In the genomic region with DNA sequence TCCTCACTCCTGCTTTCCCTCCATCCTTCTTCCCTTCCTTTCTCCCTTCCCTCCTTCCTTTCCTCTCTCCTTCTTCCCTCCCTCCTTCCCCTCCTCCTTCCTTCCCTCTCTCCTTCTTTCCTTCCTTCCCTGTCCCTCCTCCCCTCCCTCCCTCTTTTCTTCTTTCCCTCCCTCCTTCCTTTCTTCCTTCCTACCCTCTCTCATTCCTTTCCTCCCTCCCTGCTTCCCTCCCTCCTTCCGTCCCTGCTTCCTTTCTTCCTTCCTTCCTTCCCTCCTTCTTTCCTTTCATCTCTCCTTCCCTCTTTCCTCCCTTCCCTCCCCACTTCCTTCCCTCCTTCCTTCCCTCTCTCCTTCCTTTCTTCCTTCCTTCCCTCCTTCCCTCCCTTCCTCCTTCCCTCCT, we compare ENCODE assay signal across 2 cellular contexts.
TF ChIP-seq lines count a peak whose summit lies in the region.

No MANE protein-coding gene starts in this region.

TF ChIP-seq in HEK293, 187 proteins besides CTCF, POLR2A, EP300 and RAD21 (continues in another document):
- TF ChIP-seq, protein P1, sequence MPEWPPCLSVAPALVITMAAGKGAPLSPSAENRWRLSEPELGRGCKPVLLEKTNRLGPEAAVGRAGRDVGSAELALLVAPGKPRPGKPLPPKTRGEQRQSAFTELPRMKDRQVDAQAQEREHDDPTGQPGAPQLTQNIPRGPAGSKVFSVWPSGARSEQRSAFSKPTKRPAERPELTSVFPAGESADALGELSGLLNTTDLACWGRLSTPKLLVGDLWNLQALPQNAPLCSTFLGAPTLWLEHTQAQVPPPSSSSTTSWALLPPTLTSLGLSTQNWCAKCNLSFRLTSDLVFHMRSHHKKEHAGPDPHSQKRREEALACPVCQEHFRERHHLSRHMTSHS (tag by site-specific recombination; IDR thresholded peaks at IDR 0.05), result no peak
- no peak for TF ChIP-seq ZNF510 (tag by site-specific recombination; IDR thresholded peaks at IDR 0.05; ENCODE audit: insufficient replicate concordance)
- TF ChIP-seq, protein P2, sequence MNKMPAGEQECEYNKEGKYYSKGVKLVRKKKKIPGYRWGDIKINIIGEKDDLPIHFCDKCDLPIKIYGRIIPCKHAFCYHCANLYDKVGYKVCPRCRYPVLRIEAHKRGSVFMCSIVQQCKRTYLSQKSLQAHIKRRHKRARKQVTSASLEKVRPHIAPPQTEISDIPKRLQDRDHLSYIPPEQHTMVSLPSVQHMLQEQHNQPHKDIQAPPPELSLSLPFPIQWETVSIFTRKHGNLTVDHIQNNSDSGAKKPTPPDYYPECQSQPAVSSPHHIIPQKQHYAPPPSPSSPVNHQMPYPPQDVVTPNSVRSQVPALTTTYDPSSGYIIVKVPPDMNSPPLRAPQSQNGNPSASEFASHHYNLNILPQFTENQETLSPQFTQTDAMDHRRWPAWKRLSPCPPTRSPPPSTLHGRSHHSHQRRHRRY (tag by site-specific recombination; IDR thresholded peaks at IDR 0.05), result peak; percentile 17; the same call in 1 of the 2 replicates
- 0 out of 2 replicates have a peak, but pooled peaks have one; percentile 24 for TF ChIP-seq ZNF776 (tag by site-specific recombination; IDR thresholded peaks at IDR 0.05; ENCODE audit: borderline replicate concordance)
- TF ChIP-seq, protein P3, sequence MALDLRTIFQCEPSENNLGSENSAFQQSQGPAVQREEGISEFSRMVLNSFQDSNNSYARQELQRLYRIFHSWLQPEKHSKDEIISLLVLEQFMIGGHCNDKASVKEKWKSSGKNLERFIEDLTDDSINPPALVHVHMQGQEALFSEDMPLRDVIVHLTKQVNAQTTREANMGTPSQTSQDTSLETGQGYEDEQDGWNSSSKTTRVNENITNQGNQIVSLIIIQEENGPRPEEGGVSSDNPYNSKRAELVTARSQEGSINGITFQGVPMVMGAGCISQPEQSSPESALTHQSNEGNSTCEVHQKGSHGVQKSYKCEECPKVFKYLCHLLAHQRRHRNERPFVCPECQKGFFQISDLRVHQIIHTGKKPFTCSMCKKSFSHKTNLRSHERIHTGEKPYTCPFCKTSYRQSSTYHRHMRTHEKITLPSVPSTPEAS (tag by site-specific recombination; IDR thresholded peaks at IDR 0.05), result no peak
- TF ChIP-seq ZNF24 (tag by site-specific recombination; IDR thresholded peaks at IDR 0.05), result no peak
- TF ChIP-seq, protein P4, sequence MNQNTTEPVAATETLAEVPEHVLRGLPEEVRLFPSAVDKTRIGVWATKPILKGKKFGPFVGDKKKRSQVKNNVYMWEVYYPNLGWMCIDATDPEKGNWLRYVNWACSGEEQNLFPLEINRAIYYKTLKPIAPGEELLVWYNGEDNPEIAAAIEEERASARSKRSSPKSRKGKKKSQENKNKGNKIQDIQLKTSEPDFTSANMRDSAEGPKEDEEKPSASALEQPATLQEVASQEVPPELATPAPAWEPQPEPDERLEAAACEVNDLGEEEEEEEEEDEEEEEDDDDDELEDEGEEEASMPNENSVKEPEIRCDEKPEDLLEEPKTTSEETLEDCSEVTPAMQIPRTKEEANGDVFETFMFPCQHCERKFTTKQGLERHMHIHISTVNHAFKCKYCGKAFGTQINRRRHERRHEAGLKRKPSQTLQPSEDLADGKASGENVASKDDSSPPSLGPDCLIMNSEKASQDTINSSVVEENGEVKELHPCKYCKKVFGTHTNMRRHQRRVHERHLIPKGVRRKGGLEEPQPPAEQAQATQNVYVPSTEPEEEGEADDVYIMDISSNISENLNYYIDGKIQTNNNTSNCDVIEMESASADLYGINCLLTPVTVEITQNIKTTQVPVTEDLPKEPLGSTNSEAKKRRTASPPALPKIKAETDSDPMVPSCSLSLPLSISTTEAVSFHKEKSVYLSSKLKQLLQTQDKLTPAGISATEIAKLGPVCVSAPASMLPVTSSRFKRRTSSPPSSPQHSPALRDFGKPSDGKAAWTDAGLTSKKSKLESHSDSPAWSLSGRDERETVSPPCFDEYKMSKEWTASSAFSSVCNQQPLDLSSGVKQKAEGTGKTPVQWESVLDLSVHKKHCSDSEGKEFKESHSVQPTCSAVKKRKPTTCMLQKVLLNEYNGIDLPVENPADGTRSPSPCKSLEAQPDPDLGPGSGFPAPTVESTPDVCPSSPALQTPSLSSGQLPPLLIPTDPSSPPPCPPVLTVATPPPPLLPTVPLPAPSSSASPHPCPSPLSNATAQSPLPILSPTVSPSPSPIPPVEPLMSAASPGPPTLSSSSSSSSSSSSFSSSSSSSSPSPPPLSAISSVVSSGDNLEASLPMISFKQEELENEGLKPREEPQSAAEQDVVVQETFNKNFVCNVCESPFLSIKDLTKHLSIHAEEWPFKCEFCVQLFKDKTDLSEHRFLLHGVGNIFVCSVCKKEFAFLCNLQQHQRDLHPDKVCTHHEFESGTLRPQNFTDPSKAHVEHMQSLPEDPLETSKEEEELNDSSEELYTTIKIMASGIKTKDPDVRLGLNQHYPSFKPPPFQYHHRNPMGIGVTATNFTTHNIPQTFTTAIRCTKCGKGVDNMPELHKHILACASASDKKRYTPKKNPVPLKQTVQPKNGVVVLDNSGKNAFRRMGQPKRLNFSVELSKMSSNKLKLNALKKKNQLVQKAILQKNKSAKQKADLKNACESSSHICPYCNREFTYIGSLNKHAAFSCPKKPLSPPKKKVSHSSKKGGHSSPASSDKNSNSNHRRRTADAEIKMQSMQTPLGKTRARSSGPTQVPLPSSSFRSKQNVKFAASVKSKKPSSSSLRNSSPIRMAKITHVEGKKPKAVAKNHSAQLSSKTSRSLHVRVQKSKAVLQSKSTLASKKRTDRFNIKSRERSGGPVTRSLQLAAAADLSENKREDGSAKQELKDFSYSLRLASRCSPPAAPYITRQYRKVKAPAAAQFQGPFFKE (tag by site-specific recombination; IDR thresholded peaks at IDR 0.05; ENCODE audit: borderline replicate concordance), result no peak
- no peak for TF ChIP-seq ZNF354C (tag by site-specific recombination; IDR thresholded peaks at IDR 0.05; ENCODE audit: borderline replicate concordance, low read depth)
- TF ChIP-seq ZNF707 (tag by site-specific recombination; IDR thresholded peaks at IDR 0.05), result peak; percentile 27; the same call in 1 of the 2 replicates
- TF ChIP-seq, protein P5, sequence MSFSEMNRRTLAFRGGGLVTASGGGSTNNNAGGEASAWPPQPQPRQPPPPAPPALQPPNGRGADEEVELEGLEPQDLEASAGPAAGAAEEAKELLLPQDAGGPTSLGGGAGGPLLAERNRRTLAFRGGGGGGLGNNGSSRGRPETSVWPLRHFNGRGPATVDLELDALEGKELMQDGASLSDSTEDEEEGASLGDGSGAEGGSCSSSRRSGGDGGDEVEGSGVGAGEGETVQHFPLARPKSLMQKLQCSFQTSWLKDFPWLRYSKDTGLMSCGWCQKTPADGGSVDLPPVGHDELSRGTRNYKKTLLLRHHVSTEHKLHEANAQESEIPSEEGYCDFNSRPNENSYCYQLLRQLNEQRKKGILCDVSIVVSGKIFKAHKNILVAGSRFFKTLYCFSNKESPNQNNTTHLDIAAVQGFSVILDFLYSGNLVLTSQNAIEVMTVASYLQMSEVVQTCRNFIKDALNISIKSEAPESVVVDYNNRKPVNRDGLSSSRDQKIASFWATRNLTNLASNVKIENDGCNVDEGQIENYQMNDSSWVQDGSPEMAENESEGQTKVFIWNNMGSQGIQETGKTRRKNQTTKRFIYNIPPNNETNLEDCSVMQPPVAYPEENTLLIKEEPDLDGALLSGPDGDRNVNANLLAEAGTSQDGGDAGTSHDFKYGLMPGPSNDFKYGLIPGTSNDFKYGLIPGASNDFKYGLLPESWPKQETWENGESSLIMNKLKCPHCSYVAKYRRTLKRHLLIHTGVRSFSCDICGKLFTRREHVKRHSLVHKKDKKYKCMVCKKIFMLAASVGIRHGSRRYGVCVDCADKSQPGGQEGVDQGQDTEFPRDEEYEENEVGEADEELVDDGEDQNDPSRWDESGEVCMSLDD (tag by site-specific recombination; IDR thresholded peaks at IDR 0.05), result no peak

TF ChIP-seq in H1, 55 proteins besides CTCF, POLR2A, EP300 and RAD21:
- TF ChIP-seq BRCA1 (IDR thresholded peaks at IDR 0.05; ENCODE audit: low read depth, low read length) (no peak), ZNF274 (IDR thresholded peaks at IDR 0.05; ENCODE audit: borderline replicate concordance, extremely low read depth, low read length) (no peak), HDAC2 (IDR thresholded peaks at IDR 0.05; ENCODE audit: borderline replicate concordance in 1 of 2, low read depth in 2 of 2, low read length in 2 of 2) (no peak), SIX5 (IDR thresholded peaks at IDR 0.05; ENCODE audit: low read depth, low read length) (no peak), SP1 (IDR thresholded peaks at IDR 0.05; ENCODE audit: low read depth, low read length) (no peak), RFX5 (IDR thresholded peaks at IDR 0.05; ENCODE audit: borderline replicate concordance, low read depth, low read length) (no peak), SIRT6 (IDR thresholded peaks at IDR 0.05; ENCODE audit: low read length) (no peak), TCF12 (IDR thresholded peaks at IDR 0.05; ENCODE audit: low read depth, low read length) (no peak), TAF7 (optimal IDR thresholded peaks at IDR 0.05; ENCODE audit: borderline replicate concordance, low read depth, low read length) (no peak)
- TF ChIP-seq, protein P6, sequence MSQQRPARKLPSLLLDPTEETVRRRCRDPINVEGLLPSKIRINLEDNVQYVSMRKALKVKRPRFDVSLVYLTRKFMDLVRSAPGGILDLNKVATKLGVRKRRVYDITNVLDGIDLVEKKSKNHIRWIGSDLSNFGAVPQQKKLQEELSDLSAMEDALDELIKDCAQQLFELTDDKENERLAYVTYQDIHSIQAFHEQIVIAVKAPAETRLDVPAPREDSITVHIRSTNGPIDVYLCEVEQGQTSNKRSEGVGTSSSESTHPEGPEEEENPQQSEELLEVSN (IDR thresholded peaks at IDR 0.05), result no peak
